ENCODE assay signal across 8 cellular contexts in the genomic region with DNA sequence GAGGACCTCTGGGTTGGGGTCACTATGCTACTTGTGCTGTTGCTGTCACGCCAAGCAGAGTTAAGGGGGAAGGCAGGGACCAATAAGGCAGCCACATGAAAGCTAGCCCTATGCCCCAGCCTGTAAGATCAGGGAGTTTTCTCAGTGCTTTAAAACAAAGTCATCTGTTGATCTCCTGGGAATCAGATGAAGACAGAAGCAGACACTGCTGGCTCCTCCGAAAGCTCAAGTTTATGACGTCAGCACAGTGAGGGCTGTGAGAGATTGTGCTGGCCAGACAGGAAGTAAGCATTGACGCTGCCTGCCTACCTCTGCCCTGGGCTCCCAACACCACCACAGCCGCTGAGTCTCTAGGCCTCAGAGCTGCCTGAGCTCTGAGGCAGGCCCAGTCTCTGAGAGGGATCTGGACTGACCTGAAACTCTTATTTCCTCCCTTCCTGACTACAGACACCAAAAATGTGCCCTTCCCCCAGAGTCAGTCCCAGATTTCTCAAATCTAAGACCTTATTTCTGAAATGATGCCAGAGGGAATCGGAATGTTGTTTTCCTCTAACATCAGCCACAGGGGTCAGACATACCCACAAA.
A peak's percentile ranks its signal among the peaks of the same experiment; 100 is the strongest.
DNase-seq lines count a peak whose midpoint lies in the region; ATAC-seq and TF ChIP-seq lines count a peak whose summit lies in the region.

No MANE protein-coding gene starts in this region.

- H3K9me3 Mint-ChIP-seq in activated naive CD8-positive, alpha-beta T cell treated with anti-CD3 and anti-CD28 coated beads, Interleukin-2, amount 50 U/mL, for 24 hours: no peaks in the 10 kb centered on the region
- peaks cover 5% of the 10 kb centered on the region for H3K9me3 Mint-ChIP-seq in glutamatergic neuron (ENCODE audit: unreplicated experiment)

- intact Hi-C loops in left colon (cut with DNase I, micrococcal nuclease): no loop called here

- ATAC-seq in activated naive CD8-positive, alpha-beta T cell treated with anti-CD3 and anti-CD28 coated beads, Interleukin-2, amount 50 U/mL, for 24 hours: peak; percentile 90
- peak; percentile 45 for ATAC-seq in left colon

- H3K4me1 Mint-ChIP-seq in activated naive CD8-positive, alpha-beta T cell treated with anti-CD3 and anti-CD28 coated beads, Interleukin-2, amount 50 U/mL, for 24 hours: peaks cover 17% of the 10 kb centered on the region
- H3K4me1 Mint-ChIP-seq in glutamatergic neuron (ENCODE audit: low read depth, unreplicated experiment): peaks cover 4% of the 10 kb centered on the region

- no peaks in the 10 kb centered on the region for H3K36me3 Mint-ChIP-seq in activated naive CD8-positive, alpha-beta T cell treated with anti-CD3 and anti-CD28 coated beads, Interleukin-2, amount 50 U/mL, for 24 hours (ENCODE audit: low read depth)
- H3K36me3 Mint-ChIP-seq in glutamatergic neuron (ENCODE audit: unreplicated experiment): peaks cover 6% of the 10 kb centered on the region

- no peak overlapping the region for H3K4me3 Mint-ChIP-seq in activated naive CD8-positive, alpha-beta T cell treated with anti-CD3 and anti-CD28 coated beads, Interleukin-2, amount 50 U/mL, for 24 hours
- no peak overlapping the region for H3K4me3 Mint-ChIP-seq in glutamatergic neuron (ENCODE audit: unreplicated experiment)

- no peaks in the 10 kb centered on the region for H3K27me3 Mint-ChIP-seq in activated naive CD8-positive, alpha-beta T cell treated with anti-CD3 and anti-CD28 coated beads, Interleukin-2, amount 50 U/mL, for 24 hours
- H3K27me3 Mint-ChIP-seq in glutamatergic neuron (ENCODE audit: unreplicated experiment): peaks cover 6% of the 10 kb centered on the region

- no peak for TF ChIP-seq CTCF in glutamatergic neuron (IDR thresholded peaks at IDR 0.05; ENCODE audit: partially characterized antibody, unreplicated experiment)

- H3K27ac Mint-ChIP-seq in activated naive CD8-positive, alpha-beta T cell treated with anti-CD3 and anti-CD28 coated beads, Interleukin-2, amount 50 U/mL, for 24 hours: peak overlapping the region; percentile 16
- H3K27ac Mint-ChIP-seq in glutamatergic neuron (ENCODE audit: unreplicated experiment): no peak overlapping the region

- DNase-seq in GM19240 (ENCODE audit: insufficient read length, low spot score): peak; percentile 20
- peak; percentile 16 for DNase-seq in SHP77 treated with DMSO at 0.1 percent for 48 hours (lab: John Stamatoyannopoulos, UW)
- DNase-seq in activated naive CD8-positive, alpha-beta T cell treated with anti-CD3 and anti-CD28 coated beads, Interleukin-2, amount 50 U/mL, for 24 hours: peak; percentile 29
- peak; percentile 28 to 65 for DNase-seq in left colon
- peak; percentile 16 to 17 for DNase-seq in stimulated activated CD4-positive, alpha-beta T cell treated with anti-CD3 and anti-CD28 coated beads, Interleukin-4, amount 100 ng/mL, for 48 hours (ENCODE audit: low read depth in 2 of 2)
- DNase-seq in NCI-H748 (lab: John Stamatoyannopoulos, UW; ENCODE audit: unreplicated experiment): no peak
- no peak for DNase-seq in glutamatergic neuron
- no peak for DNase-seq in HuH-7 (ENCODE audit: low spot score)

Comparison
In these comparisons a context has a peak if more than half of its experiments do, and no peak if none do; other contexts are left out.
1. DNase-seq: peak in GM19240 (single experiment), SHP77 treated with DMSO at 0.1 percent for 48 hours (single experiment), activated naive CD8-positive, alpha-beta T cell treated with anti-CD3 and anti-CD28 coated beads, Interleukin-2, amount 50 U/mL, for 24 hours (single experiment), left colon (2 of 2) and stimulated activated CD4-positive, alpha-beta T cell treated with anti-CD3 and anti-CD28 coated beads, Interleukin-4, amount 100 ng/mL, for 48 hours (2 of 2); none in NCI-H748 (single experiment), glutamatergic neuron (single experiment) and HuH-7 (single experiment).